ENCODE assay signal across 10 cellular contexts in genomic region chr1:203764105-203765028, GRCh38. TPM values are rescaled to one million over a fixed set of nuclear protein-coding genes. Genes with fewer than 3 reads are reported as not detected.
DNase-seq lines count a peak whose midpoint lies in the region; ATAC-seq and TF ChIP-seq lines count a peak whose summit lies in the region.
"Had no signal": no experiment of that assay in that cellular context is flagged by ENCODE, and none has a peak within 500 bp of the region (broad histone marks: within the 10 kb centered on the region; RNA-seq: fewer than 3 reads in every experiment).

No MANE protein-coding gene starts in this region.

- H3K27me3 Mint-ChIP-seq in stimulated activated naive CD8-positive, alpha-beta T cell treated with anti-CD3 and anti-CD28 coated beads, Interleukin-15, Interleukin-2, amounts not matched to agents 100 ng/mL and 50 ng/mL, for 24 hours: no peaks in the 10 kb centered on the region
- H3K27me3 Mint-ChIP-seq in T-helper 17 cell: no peaks in the 10 kb centered on the region

- in situ Hi-C loops in G401 (cut with HindIII; ENCODE audit: low sequenced_read_pairs): no loop called here

- intact Hi-C loops in lower lobe of right lung (cut with DNase I): no loop called here

- peaks cover 60% of the 10 kb centered on the region for H3K4me1 Mint-ChIP-seq in stimulated activated naive CD8-positive, alpha-beta T cell treated with anti-CD3 and anti-CD28 coated beads, Interleukin-15, Interleukin-2, amounts not matched to agents 100 ng/mL and 50 ng/mL, for 24 hours (ENCODE audit: low read depth)
- peaks cover 43% of the 10 kb centered on the region for H3K4me1 Mint-ChIP-seq in T-helper 17 cell

- H3K9me3 ChIP-seq in T-helper 17 cell (ENCODE audit: control insufficient read depth, low read length, poor library complexity, severe bottlenecking) (no peaks in the 10 kb centered on the region), lower lobe of right lung (no peaks in the 10 kb centered on the region)
- H3K9me3 ChIP-seq: HAP-1 had no signal

- H3K27ac Mint-ChIP-seq in stimulated activated naive CD8-positive, alpha-beta T cell treated with anti-CD3 and anti-CD28 coated beads, Interleukin-15, Interleukin-2, amounts not matched to agents 100 ng/mL and 50 ng/mL, for 24 hours: peak overlapping the region; percentile 100
- peak overlapping the region; percentile 97 for H3K27ac Mint-ChIP-seq in T-helper 17 cell

- H3K4me3 ChIP-seq in lower lobe of right lung: no peak overlapping the region
- H3K4me3 ChIP-seq: HAP-1 had no signal

- peak overlapping the region; percentile 99 for H3K4me3 Mint-ChIP-seq in stimulated activated naive CD8-positive, alpha-beta T cell treated with anti-CD3 and anti-CD28 coated beads, Interleukin-15, Interleukin-2, amounts not matched to agents 100 ng/mL and 50 ng/mL, for 24 hours
- H3K4me3 Mint-ChIP-seq in T-helper 17 cell: peak overlapping the region; percentile 99
- H3K4me3 Mint-ChIP-seq: neural crest cell had no signal

- ATAC-seq in stimulated activated naive CD8-positive, alpha-beta T cell treated with anti-CD3 and anti-CD28 coated beads, Interleukin-15, Interleukin-2, amounts not matched to agents 100 U/mL and 50 U/mL, for 24 hours: no peak
- ATAC-seq in T-helper 17 cell (peak; percentile 3), lower lobe of right lung (no peak), HG03175 (IDR thresholded peaks at IDR 0.05; ENCODE audit: unreplicated experiment) (no peak)

- no peak for DNase-seq in stimulated activated naive CD8-positive, alpha-beta T cell treated with anti-CD3 and anti-CD28 coated beads, Interleukin-15, Interleukin-2, amounts not matched to agents 100 U/mL and 50 U/mL, for 24 hours
- DNase-seq in T-helper 17 cell (no peak), lower lobe of right lung (no peak), mesenteric fat pad (ENCODE audit: low spot score) (no peak), NCI-H524 treated with DMSO at 0.1 percent for 48 hours (lab: John Stamatoyannopoulos, UW) (no peak), G401 (ENCODE audit: low spot score) (no peak)

- H3K27me3 ChIP-seq in lower lobe of right lung (ENCODE audit: low read depth): no peaks in the 10 kb centered on the region

- no peaks in the 10 kb centered on the region for H3K4me1 ChIP-seq in lower lobe of right lung

- no peaks in the 10 kb centered on the region for H3K9me3 Mint-ChIP-seq in stimulated activated naive CD8-positive, alpha-beta T cell treated with anti-CD3 and anti-CD28 coated beads, Interleukin-15, Interleukin-2, amounts not matched to agents 100 ng/mL and 50 ng/mL, for 24 hours
- H3K9me3 Mint-ChIP-seq: neural crest cell had no signal

- no peak for TF ChIP-seq CTCF in lower lobe of right lung (IDR thresholded peaks at IDR 0.05)

- peak overlapping the region; percentile 49 for H3K27ac ChIP-seq in lower lobe of right lung

- no peaks in the 10 kb centered on the region for H3K36me3 ChIP-seq in lower lobe of right lung
- H3K36me3 ChIP-seq: HAP-1 had no signal

- H3K36me3 Mint-ChIP-seq in stimulated activated naive CD8-positive, alpha-beta T cell treated with anti-CD3 and anti-CD28 coated beads, Interleukin-15, Interleukin-2, amounts not matched to agents 100 ng/mL and 50 ng/mL, for 24 hours (ENCODE audit: low read depth): peaks cover 16% of the 10 kb centered on the region
- peaks cover 2% of the 10 kb centered on the region for H3K36me3 Mint-ChIP-seq in T-helper 17 cell (ENCODE audit: low read depth)

RNA-seq across cellular contexts. Expression of gene LAX1, which starts 0.6 kb away (rescaled TPM):
- total RNA-seq in T-helper 17 cell (10 to 100 TPM; 21.7 to 23.9 TPM), lower lobe of right lung (3.0 TPM), mesenteric fat pad (1.3 TPM)
- total RNA-seq in G401 (2014; rRNA removed; shearing (Covaris generic)): not detected in 2 replicates
- total RNA-seq: neural crest cell had no signal

RNA-seq across cellular contexts. Expression of gene ZBED6, which starts 31.1 kb away (rescaled TPM):
- total RNA-seq in T-helper 17 cell (10 to 100 TPM; 32.0 to 32.6 TPM), lower lobe of right lung (33.4 TPM), mesenteric fat pad (44.8 TPM)
- total RNA-seq in G401 (2014; rRNA removed; shearing (Covaris generic)): 4.2 and 7.4 TPM in 2 replicates

RNA-seq across cellular contexts. Expression of gene ZC3H11A, which starts 31.1 kb away (rescaled TPM):
- total RNA-seq in T-helper 17 cell (10 to 100 TPM; 71.8 to 80.5 TPM), lower lobe of right lung (74.0 TPM), mesenteric fat pad (59.3 TPM)
- 40.6 and 57.6 TPM in 2 replicates for total RNA-seq in G401 (2014; rRNA removed; shearing (Covaris generic))
